Comparison of ENCODE assay signal across 8 cellular contexts in genomic region chr13:99357149-99357596, GRCh38. TPM values are rescaled to one million over a fixed set of nuclear protein-coding genes. Genes with fewer than 3 reads are reported as not detected.
DNase-seq lines count a peak whose midpoint lies in the region; ATAC-seq and TF ChIP-seq lines count a peak whose summit lies in the region.

No MANE protein-coding gene starts in this region.

- CTCF ChIA-PET in HEK293T (lab: Yijun Ruan, JAX): no interaction called here

- peaks cover 4% of the 10 kb centered on the region for H3K36me3 Mint-ChIP-seq in glutamatergic neuron (ENCODE audit: unreplicated experiment)

- peaks cover 5% of the 10 kb centered on the region for H3K27me3 Mint-ChIP-seq in glutamatergic neuron (ENCODE audit: unreplicated experiment)

- 79 to 82% (median 80%) methylated on average over 8 of the region's 8 CpGs for WGBS in heart left ventricle, 4 donors

- intact Hi-C loops in heart left ventricle (cut with DNase I) (no loop called here), Right ventricle myocardium superior (cut with DNase I) (no loop called here), ascending aorta (cut with DNase I) (no loop called here)

- peaks cover 0 to 55% (median 6%) of the 10 kb centered on the region in 12 donors for H3K4me1 ChIP-seq in heart left ventricle
- H3K4me1 ChIP-seq in ascending aorta: peaks cover 0 to 3% of the 10 kb centered on the region in 2 donors

- peaks cover 3% of the 10 kb centered on the region for H3K9me3 Mint-ChIP-seq in glutamatergic neuron (ENCODE audit: unreplicated experiment)

- ATAC-seq in heart left ventricle (peak in 2 of 4 donors; percentile 33 to 41), Right ventricle myocardium superior (ENCODE audit: poor library complexity) (no peak)

- no peak for TF ChIP-seq CTCF in heart left ventricle (IDR thresholded peaks at IDR 0.05)
- TF ChIP-seq CTCF in glutamatergic neuron (IDR thresholded peaks at IDR 0.05; ENCODE audit: partially characterized antibody, unreplicated experiment): no peak
- TF ChIP-seq CTCF in ascending aorta (IDR thresholded peaks at IDR 0.05): no peak

- H3K27me3 ChIP-seq in heart left ventricle (no peaks in the 10 kb centered on the region), ascending aorta (no peaks in the 10 kb centered on the region)

- no peak for DNase-seq in heart left ventricle
- DNase-seq in Right ventricle myocardium superior: no peak
- DNase-seq in HS-5 (ENCODE audit: low read depth): peak; percentile 10
- peak; percentile 62 for DNase-seq in central memory CD4-positive, alpha-beta T cell
- peak; percentile 79 for DNase-seq in pulmonary artery endothelial cell (ENCODE audit: low read depth, low spot score)
- DNase-seq in glutamatergic neuron: no peak
- no peak for DNase-seq in HEK293T (ENCODE audit: extremely low spot score)
- no peak for DNase-seq in ascending aorta (ENCODE audit: low spot score in 2 of 2)

- POLR2A ChIA-PET in HEK293T (lab: Yijun Ruan, JAX): no interaction called here

- H3K27ac ChIP-seq in heart left ventricle (peak overlapping the region in 7 of 12 donors; percentile 1 to 92 (median 59)), ascending aorta (no peak overlapping the region)

- H3K9me3 ChIP-seq in heart left ventricle (no peaks in the 10 kb centered on the region), ascending aorta (no peaks in the 10 kb centered on the region)

- H3K4me1 Mint-ChIP-seq in glutamatergic neuron (ENCODE audit: low read depth, unreplicated experiment): peaks cover 9% of the 10 kb centered on the region

- no peak overlapping the region for H3K4me3 ChIP-seq in heart left ventricle
- no peak overlapping the region for H3K4me3 ChIP-seq in ascending aorta

- no peak for TF ChIP-seq POLR2A in heart left ventricle (IDR thresholded peaks at IDR 0.05)

- no peak overlapping the region for H3K4me3 Mint-ChIP-seq in glutamatergic neuron (ENCODE audit: unreplicated experiment)

- H3K36me3 ChIP-seq in heart left ventricle: peaks cover 0 to 65% (median 22%) of the 10 kb centered on the region in 9 donors
- H3K36me3 ChIP-seq in ascending aorta: peaks cover 0 to 17% of the 10 kb centered on the region in 2 donors

- H3K27ac Mint-ChIP-seq in glutamatergic neuron (ENCODE audit: unreplicated experiment): no peak overlapping the region

TF ChIP-seq in HEK293T, 16 proteins besides CTCF, POLR2A, EP300 and RAD21:
- no peak for TF ChIP-seq SP1 (IDR thresholded peaks at IDR 0.05)
- TF ChIP-seq FOXA1 (IDR thresholded peaks at IDR 0.05): no peak
- TF ChIP-seq TARDBP (IDR thresholded peaks at IDR 0.05): no peak
- TF ChIP-seq ELF4 (IDR thresholded peaks at IDR 0.05): no peak
- no peak for TF ChIP-seq FOXK2 (IDR thresholded peaks at IDR 0.05)
- no peak for TF ChIP-seq PKNOX1 (IDR thresholded peaks at IDR 0.05)
- no peak for TF ChIP-seq CTBP1 (IDR thresholded peaks at IDR 0.05; ENCODE audit: borderline replicate concordance)
- TF ChIP-seq NFRKB (IDR thresholded peaks at IDR 0.05): no peak
- TF ChIP-seq LEF1 (IDR thresholded peaks at IDR 0.05; ENCODE audit: borderline replicate concordance): no peak
- TF ChIP-seq ZNF384 (IDR thresholded peaks at IDR 0.05): no peak

RNA-seq across cellular contexts. Expression of gene GPR183, which starts 50.0 kb away (rescaled TPM):
- total RNA-seq in heart left ventricle: 1 to 10 TPM in 7 of 9 donors, under 1 TPM in 2; 0.69 to 7.6 (median 1.5) TPM
- 1 to 10 TPM in 1 of 2 donors, under 1 TPM in 1; 0.72 to 2.7 TPM for polyA plus RNA-seq in heart left ventricle
- total RNA-seq in Right ventricle myocardium superior: 1.6 TPM
- not detected in 2 replicates for total RNA-seq in pulmonary artery endothelial cell
- not detected for total RNA-seq in glutamatergic neuron (ENCODE audit: unreplicated experiment)
- total RNA-seq in ascending aorta: 1.1 TPM

Comparison
In these comparisons a context has a peak if more than half of its experiments do, and no peak if none do; other contexts are left out.
1. DNase-seq: peak in HS-5 (single experiment), central memory CD4-positive, alpha-beta T cell (single experiment) and pulmonary artery endothelial cell (single experiment); none in heart left ventricle (0 of 5), Right ventricle myocardium superior (single experiment), glutamatergic neuron (single experiment), HEK293T (single experiment) and ascending aorta (0 of 2).
2. H3K27ac ChIP-seq: peak in heart left ventricle (7 of 12); none in ascending aorta (0 of 2).